ENCODE assay signal across 1 cellular context in genomic region chr1:64757213-64757612, GRCh38.
TF ChIP-seq lines count a peak whose summit lies in the region.

No MANE protein-coding gene starts in this region.

TF ChIP-seq in K562, 482 proteins besides CTCF, POLR2A, EP300 and RAD21 (continued from another document):
- TF ChIP-seq ZBTB11 (CRISPR knock-in tag; IDR thresholded peaks at IDR 0.05) = 0 out of 6 replicates have a peak, but pooled peaks of 1 of the 3 experiments have one; percentile 10
- TF ChIP-seq, protein P1, sequence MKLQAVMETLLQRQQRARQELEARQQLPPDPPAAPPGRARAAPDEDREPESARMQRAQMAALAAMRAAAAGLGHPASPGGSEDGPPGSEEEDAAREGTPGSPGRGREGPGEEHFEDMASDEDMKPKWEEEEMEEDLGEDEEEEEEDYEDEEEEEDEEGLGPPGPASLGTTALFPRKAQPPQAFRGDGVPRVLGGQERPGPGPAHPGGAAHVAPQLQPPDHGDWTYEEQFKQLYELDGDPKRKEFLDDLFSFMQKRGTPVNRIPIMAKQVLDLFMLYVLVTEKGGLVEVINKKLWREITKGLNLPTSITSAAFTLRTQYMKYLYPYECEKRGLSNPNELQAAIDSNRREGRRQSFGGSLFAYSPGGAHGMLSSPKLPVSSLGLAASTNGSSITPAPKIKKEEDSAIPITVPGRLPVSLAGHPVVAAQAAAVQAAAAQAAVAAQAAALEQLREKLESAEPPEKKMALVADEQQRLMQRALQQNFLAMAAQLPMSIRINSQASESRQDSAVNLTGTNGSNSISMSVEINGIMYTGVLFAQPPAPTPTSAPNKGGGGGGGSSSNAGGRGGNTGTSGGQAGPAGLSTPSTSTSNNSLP (IDR thresholded peaks at IDR 0.05; ENCODE audit: borderline replicate concordance, low read depth, low read length) = 0 out of 2 replicates have a peak, but pooled peaks have one; percentile 54
- no peak for TF ChIP-seq SRSF1 (IDR thresholded peaks at IDR 0.05; ENCODE audit: low read depth, low read length)
- peak; percentile 72 to 90 for TF ChIP-seq SRF (CRISPR knock-in tag; IDR thresholded peaks at IDR 0.05)
- no peak for TF ChIP-seq HNRNPL (IDR thresholded peaks at IDR 0.05; ENCODE audit: low read depth, low read length)
- no peak for TF ChIP-seq POLR2AphosphoS2 (IDR thresholded peaks at IDR 0.05; ENCODE audit: low read length)
- TF ChIP-seq JUND (IDR thresholded peaks at IDR 0.05; ENCODE audit: borderline replicate concordance, low read depth, low read length) = peak; percentile 87
- TF ChIP-seq JUND (tag; IDR thresholded peaks at IDR 0.05; ENCODE audit: borderline replicate concordance, low read depth, low read length) = peak; percentile 83
- peak; percentile 73; the same call in 1 of the 2 replicates for TF ChIP-seq ZNF175 (CRISPR knock-in tag; IDR thresholded peaks at IDR 0.05; ENCODE audit: low read depth)
- peak; percentile 34; the same call in 1 of the 2 replicates for TF ChIP-seq LEF1 (IDR thresholded peaks at IDR 0.05)
- no peak for TF ChIP-seq E2F4 (CRISPR knock-in tag; IDR thresholded peaks at IDR 0.05; ENCODE audit: low read depth)
- TF ChIP-seq, protein P2, sequence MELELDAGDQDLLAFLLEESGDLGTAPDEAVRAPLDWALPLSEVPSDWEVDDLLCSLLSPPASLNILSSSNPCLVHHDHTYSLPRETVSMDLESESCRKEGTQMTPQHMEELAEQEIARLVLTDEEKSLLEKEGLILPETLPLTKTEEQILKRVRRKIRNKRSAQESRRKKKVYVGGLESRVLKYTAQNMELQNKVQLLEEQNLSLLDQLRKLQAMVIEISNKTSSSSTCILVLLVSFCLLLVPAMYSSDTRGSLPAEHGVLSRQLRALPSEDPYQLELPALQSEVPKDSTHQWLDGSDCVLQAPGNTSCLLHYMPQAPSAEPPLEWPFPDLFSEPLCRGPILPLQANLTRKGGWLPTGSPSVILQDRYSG (tag; conservative IDR thresholded peaks at IDR 0.05; ENCODE audit: low read depth) = peak; percentile 20; the same call in 1 of the 2 replicates
- TF ChIP-seq, protein P3, sequence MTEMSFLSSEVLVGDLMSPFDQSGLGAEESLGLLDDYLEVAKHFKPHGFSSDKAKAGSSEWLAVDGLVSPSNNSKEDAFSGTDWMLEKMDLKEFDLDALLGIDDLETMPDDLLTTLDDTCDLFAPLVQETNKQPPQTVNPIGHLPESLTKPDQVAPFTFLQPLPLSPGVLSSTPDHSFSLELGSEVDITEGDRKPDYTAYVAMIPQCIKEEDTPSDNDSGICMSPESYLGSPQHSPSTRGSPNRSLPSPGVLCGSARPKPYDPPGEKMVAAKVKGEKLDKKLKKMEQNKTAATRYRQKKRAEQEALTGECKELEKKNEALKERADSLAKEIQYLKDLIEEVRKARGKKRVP (CRISPR knock-in tag; IDR thresholded peaks at IDR 0.05) = peak; percentile 55; the same call in 1 of the 2 replicates
- peak; percentile 38; the same call in 1 of the 2 replicates for TF ChIP-seq L3MBTL2 (IDR thresholded peaks at IDR 0.05)
- no peak for TF ChIP-seq HMG20A (CRISPR knock-in tag; conservative IDR thresholded peaks at IDR 0.05)
